In genomic region chr2:207503234-207503633, GRCh38 we compare ENCODE assay signal across 10 cellular contexts. TPM values are rescaled to one million over a fixed set of nuclear protein-coding genes. Genes with fewer than 3 reads are reported as not detected.
DNase-seq lines count a peak whose midpoint lies in the region; ATAC-seq and TF ChIP-seq lines count a peak whose summit lies in the region.
"Had no signal": no experiment of that assay in that cellular context is flagged by ENCODE, and none has a peak within 500 bp of the region (broad histone marks: within the 10 kb centered on the region; RNA-seq: fewer than 3 reads in every experiment).

No MANE protein-coding gene starts in this region.

- H3K4me1 ChIP-seq in SJSA1 (replicated peaks) (peaks cover 64% of the 10 kb centered on the region), colonic mucosa (no peaks in the 10 kb centered on the region), uterus (no peaks in the 10 kb centered on the region)

- no peak for TF ChIP-seq CTCF in colonic mucosa (IDR thresholded peaks at IDR 0.05)
- TF ChIP-seq CTCF in uterus (IDR thresholded peaks at IDR 0.05): no peak

- H3K36me3 ChIP-seq in SJSA1: no peaks in the 10 kb centered on the region
- H3K36me3 ChIP-seq in colonic mucosa: no peaks in the 10 kb centered on the region
- no peaks in the 10 kb centered on the region for H3K36me3 ChIP-seq in uterus

- H3K4me3 ChIP-seq in SJSA1 (no peak overlapping the region), colonic mucosa (no peak overlapping the region), uterus (no peak overlapping the region)
- H3K4me3 ChIP-seq: lung had no signal

- ATAC-seq in GM18517 (IDR thresholded peaks at IDR 0.05; ENCODE audit: unreplicated experiment) (peak; percentile 62), HG02623 (IDR thresholded peaks at IDR 0.05; ENCODE audit: unreplicated experiment) (peak; percentile 49)
- ATAC-seq: HCT116 had no signal

- H3K27ac ChIP-seq in SJSA1: peak overlapping the region; percentile 84; the same call in 1 of the 2 replicates
- no peak overlapping the region for H3K27ac ChIP-seq in colonic mucosa
- no peak overlapping the region for H3K27ac ChIP-seq in uterus

- H3K27me3 ChIP-seq in SJSA1 (replicated peaks) (no peaks in the 10 kb centered on the region), colonic mucosa (no peaks in the 10 kb centered on the region), uterus (no peaks in the 10 kb centered on the region)

- H3K9ac ChIP-seq in colonic mucosa (ENCODE audit: low read depth in 2 of 2, low read length in 2 of 2): no peak overlapping the region

- no peaks in the 10 kb centered on the region for H3K9me3 ChIP-seq in SJSA1 (replicated peaks)
- H3K9me3 ChIP-seq in colonic mucosa: no peaks in the 10 kb centered on the region
- no peaks in the 10 kb centered on the region for H3K9me3 ChIP-seq in uterus

- TF ChIP-seq POLR2A in uterus (IDR thresholded peaks at IDR 0.05): no peak

- DNase-seq in SJSA1 (ENCODE audit: low read depth in 1 of 2, low spot score in 2 of 2): peak; percentile 35 to 57
- peak; percentile 66 for DNase-seq in myocyte (ENCODE audit: low read depth)
- no peak for DNase-seq in colonic mucosa
- no peak for DNase-seq in islet precursor cell
- DNase-seq in T-helper 9 cell: no peak
- no peak for DNase-seq in uterus

- intact Hi-C loops in colonic mucosa (cut with DNase I) (no loop called here), uterus (cut with DNase I; ENCODE audit: low total_unique reads) (no loop called here)

RNA-seq across cellular contexts. Expression of gene CREB1, which starts 26.5 kb away (rescaled TPM):
- 25.0 and 63.0 TPM in 2 replicates for total RNA-seq in SJSA1 (2014; rRNA removed; shearing (Covaris generic))
- total RNA-seq in myocyte (24.6 and 43.5 TPM in 2 replicates), colonic mucosa (10 to 100 TPM; 46.0 to 55.4 TPM), uterus (10 to 100 TPM; 36.5 to 96.5 (median 71.7) TPM)
- polyA plus RNA-seq in myocyte (2012): 17.7 TPM

Comparison
In these comparisons a context has a peak if more than half of its experiments do, and no peak if none do; other contexts are left out.
1. DNase-seq: peak in SJSA1 (2 of 2) and myocyte (single experiment); none in colonic mucosa (single experiment), islet precursor cell (single experiment), T-helper 9 cell (single experiment) and uterus (0 of 2).